In genomic region chr5:80487829-80488708, GRCh38 we compare ENCODE assay signal across 8 cellular contexts. TPM values are rescaled to one million over a fixed set of nuclear protein-coding genes. Genes with fewer than 3 reads are reported as not detected.
DNase-seq lines count a peak whose midpoint lies in the region; ATAC-seq and TF ChIP-seq lines count a peak whose summit lies in the region.

FAM151B (plus strand) TSS chr5:80488100; CDS start chr5:80488124, 24 bp downstream.

- TF ChIP-seq CTCF in C4-2B (conservative IDR thresholded peaks at IDR 0.05) (peak; percentile 56), dorsolateral prefrontal cortex (IDR thresholded peaks at IDR 0.05 in 54 of 56, conservative IDR thresholded peaks at IDR 0.05 in 2 of 56; ENCODE audit: low read depth in 1 of 56, partially characterized antibody in 56 of 56) (peak in 47 of 56 donors; percentile 8 to 64 (median 39)), right lobe of liver (IDR thresholded peaks at IDR 0.05) (peak in 3 of 4 donors; percentile 30 to 41 (median 32))

- H3K9me3 ChIP-seq in right lobe of liver: peaks cover 0 to 2% (median 0%) of the 10 kb centered on the region in 4 donors

- peaks cover 7% of the 10 kb centered on the region for H3K27me3 Mint-ChIP-seq in activated CD4-positive, alpha-beta memory T cell treated with anti-CD3 and anti-CD28 coated beads for 36 hours

- H3K36me3 Mint-ChIP-seq in activated CD4-positive, alpha-beta memory T cell treated with anti-CD3 and anti-CD28 coated beads for 36 hours: no peaks in the 10 kb centered on the region

- DNase-seq in NCI-H69 (lab: John Stamatoyannopoulos, UW) (peak; percentile 99), dorsolateral prefrontal cortex (peak; percentile 64 to 93 (median 84)), right lobe of liver (peak; percentile 93 to 97 (median 96))
- peak; percentile 85 for DNase-seq in activated CD4-positive, alpha-beta memory T cell treated with anti-CD3 and anti-CD28 coated beads for 36 hours
- DNase-seq in stimulated activated CD4-positive, alpha-beta T cell treated with anti-CD3 and anti-CD28 coated beads, Interleukin-2, amount 100 ng/mL, for 48 hours: peak; percentile 64 to 66

- H3K9me3 Mint-ChIP-seq in activated CD4-positive, alpha-beta memory T cell treated with anti-CD3 and anti-CD28 coated beads for 36 hours: peaks cover 2% of the 10 kb centered on the region

- H3K27me3 ChIP-seq in dorsolateral prefrontal cortex (no peaks in the 10 kb centered on the region), right lobe of liver (no peaks in the 10 kb centered on the region)

- no peaks in the 10 kb centered on the region for H3K36me3 ChIP-seq in right lobe of liver

- intact Hi-C loops in activated CD4-positive, alpha-beta memory T cell treated with anti-CD3 and anti-CD28 coated beads for 36 hours (cut with micrococcal nuclease): loop anchor here (5.0 kb wide), 2 partner anchors 81 to 169 kb away; partner anchors contain the start of gene ZFYVE16
- intact Hi-C loops in dorsolateral prefrontal cortex (cut with DNase I) (loop anchor here (5.0 to 10.0 kb wide), 6 partner anchors 81 to 707 kb away; partner anchors contain the start of genes ZFYVE16 (in 2 of the 2), DHFR (in 1 of the 2) and MSH3 (in 1 of the 2)), right lobe of liver (cut with DNase I) (loop anchor here in 1 of 2 donors (10.0 kb wide), 1 partner anchor 157 kb away; no protein-coding TSS in a partner anchor)

- no peak within 1 kb of the TSS for H3K27ac Mint-ChIP-seq in activated CD4-positive, alpha-beta memory T cell treated with anti-CD3 and anti-CD28 coated beads for 36 hours

- H3K27ac ChIP-seq in C4-2B (peak within 1 kb of the TSS; percentile 82), dorsolateral prefrontal cortex (peak within 1 kb of the TSS in 57 of 59 donors; percentile 18 to 88 (median 77)), right lobe of liver (peak within 1 kb of the TSS; percentile 47 to 59 (median 53))

- POLR2A ChIA-PET in activated CD4-positive, alpha-beta memory T cell treated with anti-CD3 and anti-CD28 coated beads for 36 hours (lab: Charles Lee): no interaction called here

- ATAC-seq in GM19397 (IDR thresholded peaks at IDR 0.05; ENCODE audit: unreplicated experiment) (peak; percentile 96), HG03558 (IDR thresholded peaks at IDR 0.05; ENCODE audit: extremely low read depth, unreplicated experiment) (peak; percentile 80), right lobe of liver (peak; percentile 95 to 97 (median 96))

- WGBS in right lobe of liver (ENCODE audit: insufficient coverage, low coverage, low lambda C conversion rate, missing lambda C conversion rate): under 1% methylated on average over 28 of the region's 83 CpGs

- peaks cover 11% of the 10 kb centered on the region for H3K4me1 Mint-ChIP-seq in activated CD4-positive, alpha-beta memory T cell treated with anti-CD3 and anti-CD28 coated beads for 36 hours (ENCODE audit: low read depth)

- CTCF ChIA-PET in activated CD4-positive, alpha-beta memory T cell treated with anti-CD3 and anti-CD28 coated beads for 36 hours (lab: Charles Lee): interaction anchor here (2.2 kb wide), 1 partner anchor 184 kb away, joined by 7 read pairs; no protein-coding TSS in a partner anchor

- peak within 1 kb of the TSS; percentile 51 to 94 (median 80) for H3K4me3 ChIP-seq in dorsolateral prefrontal cortex
- H3K4me3 ChIP-seq in right lobe of liver: peak within 1 kb of the TSS; percentile 62 to 72 (median 69)

- H3K4me1 ChIP-seq in right lobe of liver: peaks cover 0 to 13% (median 2%) of the 10 kb centered on the region in 4 donors

- peak within 1 kb of the TSS; percentile 72 for H3K4me3 Mint-ChIP-seq in activated CD4-positive, alpha-beta memory T cell treated with anti-CD3 and anti-CD28 coated beads for 36 hours

- TF ChIP-seq POLR2A in right lobe of liver (IDR thresholded peaks at IDR 0.05): peak; percentile 69

RNA-seq across cellular contexts. Expression of gene FAM151B, which starts in this region (rescaled TPM):
- total RNA-seq in activated CD4-positive, alpha-beta memory T cell treated with anti-CD3 and anti-CD28 coated beads for 36 hours: under 1 TPM; 0.24 to 0.27 TPM
- total RNA-seq in dorsolateral prefrontal cortex: 10 to 100 TPM in 4 of 120 experiments, 1 to 10 TPM in 116; 2.8 to 11.6 (median 6.4) TPM
- 1 to 10 TPM in 4 of 6 experiments, under 1 TPM in 2; 0.81 to 1.6 (median 1.3) TPM for total RNA-seq in right lobe of liver

Comparison
In these comparisons a context has a peak if more than half of its experiments do, and no peak if none do; other contexts are left out.
1. Peak in every context shown above with its lines: DNase-seq, ATAC-seq, H3K4me3 ChIP-seq and H3K27ac ChIP-seq.
2. Peak in DNase-seq in activated CD4-positive, alpha-beta memory T cell treated with anti-CD3 and anti-CD28 coated beads for 36 hours; RNA of the gene not detected or under 1 TPM.